ENCODE assay signal across 21 cellular contexts in genomic region chr1:219444469-219444868, GRCh38.
A peak's percentile ranks its signal among the peaks of the same experiment; 100 is the strongest.
DNase-seq lines count a peak whose midpoint lies in the region; ATAC-seq and TF ChIP-seq lines count a peak whose summit lies in the region.
"Had no signal": no experiment of that assay in that cellular context is flagged by ENCODE, and none has a peak within 500 bp of the region (broad histone marks: within the 10 kb centered on the region; RNA-seq: fewer than 3 reads in every experiment).

No MANE protein-coding gene starts in this region.

- no peak overlapping the region for H3K14ac ChIP-seq in mesenchymal stem cell (ENCODE audit: low read length in 2 of 2)

- H3K9ac ChIP-seq in mesenchymal stem cell (ENCODE audit: low read length): peak overlapping the region; percentile 41
- H3K9ac ChIP-seq: BLaER1 treated with 17β-estradiol and CSF1 and Interleukin-3, amounts not matched to agents 10 nM and 100 nM; GM23248 had no signal

- H3K36me3 ChIP-seq in mesenchymal stem cell (ENCODE audit: control insufficient read depth in 1 of 2, insufficient read depth in 2 of 2, low read depth in 1 of 2, low read length in 2 of 2): peaks cover 0 to 57% of the 10 kb centered on the region in 2 experiments
- H3K36me3 ChIP-seq in osteoblast (ENCODE audit: insufficient read depth, low read length): no peaks in the 10 kb centered on the region
- H3K36me3 ChIP-seq: BE2C; BLaER1 treated with 17β-estradiol and CSF1 and Interleukin-3, amounts not matched to agents 10 nM and 100 nM had no signal

- H3K18ac ChIP-seq in mesenchymal stem cell (ENCODE audit: low read depth in 1 of 2, low read length in 2 of 2): no peak overlapping the region

- DNase-seq in NCI-H226 (peak; percentile 5), amniotic epithelial cell (ENCODE audit: low read depth) (peak; percentile 94), mesenchymal stem cell (no peak), osteoblast (ENCODE audit: insufficient read length, low spot score, missing footprints) (no peak), NCI-H1694 (lab: John Stamatoyannopoulos, UW) (no peak)
- DNase-seq: 8988T; ACHN; AML-193; BE2C; CD4-positive, alpha-beta T cell; CD8-positive, alpha-beta memory T cell; DMS 273 treated with DMSO at 0.1 percent for 48 hours; DMS79; GDM1; H7 had no signal

- no peaks in the 10 kb centered on the region for H3K79me1 ChIP-seq in mesenchymal stem cell (replicated peaks; ENCODE audit: low read length, poor library complexity, severe bottlenecking)

- H4K91ac ChIP-seq in mesenchymal stem cell (ENCODE audit: low read length): no peak overlapping the region

- no peak overlapping the region for H3K4ac ChIP-seq in mesenchymal stem cell (ENCODE audit: low read depth in 1 of 2, low read length in 2 of 2)

- H4K8ac ChIP-seq in mesenchymal stem cell (ENCODE audit: low read length): no peak overlapping the region

- no peaks in the 10 kb centered on the region for H3K79me2 ChIP-seq in osteoblast (ENCODE audit: insufficient read depth, low read length)

- no peaks in the 10 kb centered on the region for H3K9me3 ChIP-seq in mesenchymal stem cell (ENCODE audit: control insufficient read depth, low read length)
- no peaks in the 10 kb centered on the region for H3K9me3 ChIP-seq in osteoblast (ENCODE audit: low read depth, low read length)
- H3K9me3 ChIP-seq: A549; BE2C; BLaER1 treated with 17β-estradiol and CSF1 and Interleukin-3, amounts not matched to agents 10 nM and 100 nM had no signal

- no peak overlapping the region for H2BK120ac ChIP-seq in mesenchymal stem cell (ENCODE audit: low read depth, low read length)

- no peak for TF ChIP-seq CTCF in osteoblast (IDR thresholded peaks at IDR 0.05; ENCODE audit: extremely low read depth, low read depth, low read length)

- no peak overlapping the region for H3K4me2 ChIP-seq in mesenchymal stem cell (ENCODE audit: low read length, poor library complexity, severe bottlenecking)
- H3K4me2 ChIP-seq in osteoblast (ENCODE audit: insufficient read depth, low read length): peak overlapping the region; percentile 21
- H3K4me2 ChIP-seq: A549; BLaER1 treated with 17β-estradiol and CSF1 and Interleukin-3, amounts not matched to agents 10 nM and 100 nM had no signal

- 63% methylated on average over 1 of the region's 4 CpGs for WGBS in mesenchymal stem cell

- H3K27me3 ChIP-seq in mesenchymal stem cell (ENCODE audit: control insufficient read depth in 1 of 2, insufficient read depth in 1 of 2, low read length in 2 of 2) (no peaks in the 10 kb centered on the region), osteoblast (ENCODE audit: insufficient read depth, low read length) (no peaks in the 10 kb centered on the region)
- H3K27me3 ChIP-seq: BLaER1 treated with 17β-estradiol and CSF1 and Interleukin-3, amounts not matched to agents 10 nM and 100 nM had no signal

- H2AK5ac ChIP-seq in mesenchymal stem cell (ENCODE audit: low read length, severe bottlenecking): no peak overlapping the region

- H2BK5ac ChIP-seq in mesenchymal stem cell (ENCODE audit: low read depth, low read length, poor library complexity, severe bottlenecking): no peak overlapping the region

- H2BK15ac ChIP-seq in mesenchymal stem cell (ENCODE audit: low read depth, poor library complexity, severe bottlenecking): no peak overlapping the region

- no peak overlapping the region for H2AFZ ChIP-seq in mesenchymal stem cell (ENCODE audit: low read depth, low read length)
- no peak overlapping the region for H2AFZ ChIP-seq in osteoblast (ENCODE audit: low read length)
- H2AFZ ChIP-seq: GM23248 had no signal

- no peak overlapping the region for H2BK12ac ChIP-seq in mesenchymal stem cell (ENCODE audit: low read length in 2 of 2)

- no peak for ATAC-seq in HG02973 (IDR thresholded peaks at IDR 0.05; ENCODE audit: unreplicated experiment)
- ATAC-seq in HG03460 (IDR thresholded peaks at IDR 0.05; ENCODE audit: unreplicated experiment): no peak
- ATAC-seq: A549, GM12878 had no signal

- H3K4me3 ChIP-seq in mesenchymal stem cell (ENCODE audit: insufficient read depth in 1 of 2, low read depth in 1 of 2, low read length in 2 of 2): no peak overlapping the region
- no peak overlapping the region for H3K4me3 ChIP-seq in osteoblast (ENCODE audit: insufficient read depth, low read length)
- H3K4me3 ChIP-seq: A549; BLaER1 treated with 17β-estradiol and CSF1 and Interleukin-3, amounts not matched to agents 10 nM and 100 nM; GM12878; GM23248 had no signal

- H3K23ac ChIP-seq in mesenchymal stem cell (ENCODE audit: low read length in 2 of 2): no peak overlapping the region

- H3K27ac ChIP-seq in mesenchymal stem cell (ENCODE audit: low read length, poor library complexity, severe bottlenecking): no peak overlapping the region
- H3K27ac ChIP-seq in osteoblast (ENCODE audit: low read depth, low read length): peak overlapping the region; percentile 56
- H3K27ac ChIP-seq: A549; BLaER1 treated with 17β-estradiol and CSF1 and Interleukin-3, amounts not matched to agents 10 nM and 100 nM; GM23248 had no signal

- no peaks in the 10 kb centered on the region for H3K4me1 ChIP-seq in mesenchymal stem cell (ENCODE audit: control insufficient read depth, insufficient read depth, low read depth, low read length)
- peaks cover 24% of the 10 kb centered on the region for H3K4me1 ChIP-seq in osteoblast (ENCODE audit: insufficient read depth, low read length)
- H3K4me1 ChIP-seq: BE2C had no signal

- no peaks in the 10 kb centered on the region for H4K20me1 ChIP-seq in osteoblast (ENCODE audit: insufficient read depth, low read length)
- H4K20me1 ChIP-seq: BLaER1 treated with 17β-estradiol and CSF1 and Interleukin-3, amounts not matched to agents 10 nM and 100 nM had no signal

Comparison
In these comparisons a context has a peak if more than half of its experiments do, and no peak if none do; other contexts are left out.
1. DNase-seq: peak in NCI-H226 (single experiment) and amniotic epithelial cell (single experiment); none in mesenchymal stem cell (single experiment), osteoblast (single experiment) and NCI-H1694 (single experiment).